Comparison of ENCODE assay signal across 8 cellular contexts in the genomic region with DNA sequence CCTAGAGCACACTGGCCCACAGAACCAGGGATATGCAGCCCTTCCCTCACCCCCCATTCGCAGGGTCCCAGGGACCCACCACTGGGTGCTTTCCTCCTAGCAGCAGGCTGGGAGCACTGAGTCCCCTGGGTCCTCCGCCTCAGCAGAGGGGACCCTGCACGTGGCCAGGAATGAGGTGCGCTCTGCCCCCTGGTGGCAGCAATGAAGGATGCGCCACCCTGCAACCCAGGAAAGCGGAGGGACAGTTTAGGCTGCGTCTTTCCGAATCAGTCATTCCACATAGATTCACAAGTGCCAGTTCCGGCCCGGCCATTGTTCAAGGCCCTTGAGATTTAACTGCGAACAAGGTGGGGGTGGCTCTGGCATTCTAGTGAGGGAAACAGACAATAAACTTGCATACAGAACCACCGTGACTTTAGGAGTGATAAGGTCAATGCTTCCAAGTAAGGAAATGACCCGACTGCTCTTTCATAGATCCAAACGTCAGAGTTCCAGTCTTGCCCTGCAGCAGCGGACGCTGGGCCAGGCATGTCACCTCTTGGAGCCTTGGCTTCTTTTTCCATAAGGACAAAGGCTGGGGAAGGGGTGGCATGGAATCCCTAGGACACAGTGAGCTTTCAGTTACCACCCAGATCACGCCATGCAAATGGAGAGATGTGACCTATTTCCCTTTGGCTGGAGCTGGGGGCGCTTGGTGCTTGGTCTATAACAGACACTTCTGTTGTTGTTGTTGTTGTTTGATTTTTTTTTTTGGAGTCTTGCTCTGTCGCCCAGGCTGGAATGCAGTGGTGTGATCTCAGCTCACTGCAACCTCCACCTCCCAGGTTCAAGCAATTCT. TPM values are rescaled to one million over a fixed set of nuclear protein-coding genes. Genes with fewer than 3 reads are reported as not detected.
A peak's percentile ranks its signal among the peaks of the same experiment; 100 is the strongest.
DNase-seq lines count a peak whose midpoint lies in the region; ATAC-seq and TF ChIP-seq lines count a peak whose summit lies in the region.

No MANE protein-coding gene starts in this region.

- H3K9ac ChIP-seq in rectal smooth muscle tissue (ENCODE audit: low read length): peak overlapping the region; percentile 5

- TF ChIP-seq POLR2A in NB4 (IDR thresholded peaks at IDR 0.05; ENCODE audit: extremely low read depth, insufficient read length): no peak

- H3K4me3 ChIP-seq in NB4 (ENCODE audit: low read depth, low read length) (no peak overlapping the region), left ventricle myocardium inferior (peak overlapping the region; percentile 16), rectal smooth muscle tissue (ENCODE audit: low read length) (peak overlapping the region; percentile 21)

- H3K9me3 ChIP-seq in left ventricle myocardium inferior (replicated peaks): no peaks in the 10 kb centered on the region

- H3K36me3 ChIP-seq in left ventricle myocardium inferior: peaks cover 11% of the 10 kb centered on the region
- peaks cover 2% of the 10 kb centered on the region for H3K36me3 ChIP-seq in rectal smooth muscle tissue (ENCODE audit: control insufficient read depth, insufficient read depth, low read length)

- H3K4me1 ChIP-seq in left ventricle myocardium inferior (peaks cover 39% of the 10 kb centered on the region), rectal smooth muscle tissue (ENCODE audit: control insufficient read depth, insufficient read depth, low read length) (peaks cover 6% of the 10 kb centered on the region)

- ATAC-seq in GM19463 (IDR thresholded peaks at IDR 0.05; ENCODE audit: unreplicated experiment) (peak; percentile 68), HG02763 (IDR thresholded peaks at IDR 0.05; ENCODE audit: unreplicated experiment) (no peak)

- TF ChIP-seq CTCF in AG09319 (IDR thresholded peaks at IDR 0.05; ENCODE audit: low read depth, low read length): peak; percentile 91
- peak; percentile 89 for TF ChIP-seq CTCF in NB4 (IDR thresholded peaks at IDR 0.05; ENCODE audit: low read depth, low read length)
- peak; percentile 95 for TF ChIP-seq CTCF in left ventricle myocardium inferior (IDR thresholded peaks at IDR 0.05; ENCODE audit: borderline replicate concordance)

- H3K27ac ChIP-seq in left ventricle myocardium inferior (replicated peaks) (peak overlapping the region; percentile 87), rectal smooth muscle tissue (ENCODE audit: low read depth, low read length) (no peak overlapping the region)

- DNase-seq in AG09319 (ENCODE audit: extremely low read depth, low read depth) (no peak), NB4 (ENCODE audit: low read depth) (peak; percentile 91), SW 1271 (lab: John Stamatoyannopoulos, UW) (peak; percentile 66 to 78), left ventricle myocardium inferior (peak; percentile 79)
- DNase-seq in activated naive CD8-positive, alpha-beta T cell treated with anti-CD3 and anti-CD28 coated beads, Interleukin-2, amount 50 U/mL, for 16 hours (ENCODE audit: low read depth, low spot score): peak; percentile 71

- H3K27me3 ChIP-seq in left ventricle myocardium inferior (ENCODE audit: low read depth) (no peaks in the 10 kb centered on the region), rectal smooth muscle tissue (ENCODE audit: control insufficient read depth, insufficient read depth, low read length) (no peaks in the 10 kb centered on the region)

- intact Hi-C loops in left ventricle myocardium inferior (cut with micrococcal nuclease): no loop called here

RNA-seq across cellular contexts. Expression of a gene that starts 7.7 kb away (rescaled TPM):
- 1.0 TPM for total RNA-seq in left ventricle myocardium inferior

RNA-seq across cellular contexts. Expression of a gene that starts 11.7 kb away (rescaled TPM):
- 12.3 TPM for total RNA-seq in left ventricle myocardium inferior

RNA-seq across cellular contexts. Expression of a gene that starts 16.4 kb away (rescaled TPM):
- 14.7 TPM for total RNA-seq in left ventricle myocardium inferior

RNA-seq across cellular contexts. Expression of a gene that starts 18.9 kb away (rescaled TPM):
- total RNA-seq in left ventricle myocardium inferior: 52.9 TPM

RNA-seq across cellular contexts. Expression of a gene that starts 36.8 kb away (rescaled TPM):
- total RNA-seq in left ventricle myocardium inferior: not detected
